Comparison of ENCODE assay signal across 19 cellular contexts in genomic region chr15:74458473-74458872, GRCh38. TPM values are rescaled to one million over a fixed set of nuclear protein-coding genes. Genes with fewer than 3 reads are reported as not detected.
DNase-seq lines count a peak whose midpoint lies in the region; ATAC-seq and TF ChIP-seq lines count a peak whose summit lies in the region.
"Had no signal": no experiment of that assay in that cellular context is flagged by ENCODE, and none has a peak within 500 bp of the region (broad histone marks: within the 10 kb centered on the region; RNA-seq: fewer than 3 reads in every experiment).

No MANE protein-coding gene starts in this region.

- H3K27me3 ChIP-seq in endodermal cell (ENCODE audit: control insufficient read depth, insufficient read depth, low read length, poor library complexity, severe bottlenecking): no peaks in the 10 kb centered on the region

- H3K9me3 ChIP-seq in endodermal cell (ENCODE audit: control insufficient read depth, low read length): peaks cover 4% of the 10 kb centered on the region

- TF ChIP-seq CTCF in activated B cell treated with CpG ODN at 0.5 μM for 24 hours (IDR thresholded peaks at IDR 0.05): no peak
- no peak for TF ChIP-seq CTCF in type B pancreatic cell (conservative IDR thresholded peaks at IDR 0.05)
- TF ChIP-seq CTCF in endodermal cell (conservative IDR thresholded peaks at IDR 0.05): no peak

- H3K4me1 ChIP-seq in endodermal cell (ENCODE audit: control insufficient read depth, insufficient read depth, low read length): peaks cover 6% of the 10 kb centered on the region

- H3K4me3 Mint-ChIP-seq in activated CD4-positive, alpha-beta T cell treated with anti-CD3 and anti-CD28 coated beads for 36 hours: no peak overlapping the region
- H3K4me3 Mint-ChIP-seq in activated B cell treated with CpG ODN at 0.5 μM for 24 hours (no peak overlapping the region), type B pancreatic cell (peak overlapping the region; percentile 53), endodermal cell (no peak overlapping the region)

- no peak overlapping the region for H3K9ac ChIP-seq in endodermal cell (ENCODE audit: extremely low read depth, low read length, poor library complexity, severe bottlenecking)

- POLR2A ChIA-PET in activated CD4-positive, alpha-beta T cell treated with anti-CD3 and anti-CD28 coated beads for 36 hours (lab: Charles Lee): interaction anchor here (0.6 kb wide), 1 partner anchor 121 kb away, joined by 3 read pairs; no protein-coding TSS in a partner anchor
- POLR2A ChIA-PET in activated B cell treated with CpG ODN at 0.5 μM for 24 hours (lab: Charles Lee): interaction anchor here (0.6 to 1.2 kb wide), 3 partner anchors 24 to 452 kb away, joined by 3 to 8 read pairs (median 5); no protein-coding TSS in a partner anchor

- CTCF ChIA-PET in activated CD4-positive, alpha-beta T cell treated with anti-CD3 and anti-CD28 coated beads for 36 hours (lab: Charles Lee): interaction anchor here (0.8 to 2.7 kb wide), 4 partner anchors 19 to 96 kb away, joined by 3 to 6 read pairs (median 3); no protein-coding TSS in a partner anchor
- CTCF ChIA-PET in activated B cell treated with CpG ODN at 0.5 μM for 24 hours (lab: Charles Lee): no interaction called here

- H3K36me3 Mint-ChIP-seq in activated CD4-positive, alpha-beta T cell treated with anti-CD3 and anti-CD28 coated beads for 36 hours (ENCODE audit: low read depth): peaks cover 30% of the 10 kb centered on the region
- peaks cover 50% of the 10 kb centered on the region for H3K36me3 Mint-ChIP-seq in activated B cell treated with CpG ODN at 0.5 μM for 24 hours (ENCODE audit: low read depth)
- H3K36me3 Mint-ChIP-seq in type B pancreatic cell: peaks cover 16% of the 10 kb centered on the region
- H3K36me3 Mint-ChIP-seq in endodermal cell (ENCODE audit: low read depth): peaks cover 30% of the 10 kb centered on the region

- peak overlapping the region; percentile 40 for H3K27ac Mint-ChIP-seq in activated CD4-positive, alpha-beta T cell treated with anti-CD3 and anti-CD28 coated beads for 36 hours
- H3K27ac Mint-ChIP-seq in activated B cell treated with CpG ODN at 0.5 μM for 24 hours: peak overlapping the region; percentile 53
- H3K27ac Mint-ChIP-seq in type B pancreatic cell: peak overlapping the region; percentile 46
- H3K27ac Mint-ChIP-seq in endodermal cell: no peak overlapping the region

- no peaks in the 10 kb centered on the region for H3K27me3 Mint-ChIP-seq in activated CD4-positive, alpha-beta T cell treated with anti-CD3 and anti-CD28 coated beads for 36 hours
- H3K27me3 Mint-ChIP-seq in activated B cell treated with CpG ODN at 0.5 μM for 24 hours: no peaks in the 10 kb centered on the region
- no peaks in the 10 kb centered on the region for H3K27me3 Mint-ChIP-seq in type B pancreatic cell
- H3K27me3 Mint-ChIP-seq in endodermal cell (ENCODE audit: insufficient read depth): no peaks in the 10 kb centered on the region

- no peak overlapping the region for H3K4me3 ChIP-seq in endodermal cell (ENCODE audit: low read length)

- peaks cover 45% of the 10 kb centered on the region for H3K4me1 Mint-ChIP-seq in activated CD4-positive, alpha-beta T cell treated with anti-CD3 and anti-CD28 coated beads for 36 hours
- peaks cover 32% of the 10 kb centered on the region for H3K4me1 Mint-ChIP-seq in activated B cell treated with CpG ODN at 0.5 μM for 24 hours
- H3K4me1 Mint-ChIP-seq in type B pancreatic cell (ENCODE audit: unreplicated experiment): peaks cover 21% of the 10 kb centered on the region
- H3K4me1 Mint-ChIP-seq in endodermal cell: peaks cover 26% of the 10 kb centered on the region

- no peak overlapping the region for H3K27ac ChIP-seq in endodermal cell (ENCODE audit: low read depth, low read length)
- H3K27ac ChIP-seq: C4-2B had no signal

- ATAC-seq in activated CD4-positive, alpha-beta T cell treated with anti-CD3 and anti-CD28 coated beads for 36 hours: no peak
- ATAC-seq in activated B cell treated with CpG ODN at 0.5 μM for 24 hours (ENCODE audit: low read depth): no peak
- ATAC-seq: PC-3 had no signal

- 89 to 94% methylated on average over 3 of the region's 3 CpGs for whole genome bisulfite sequencing in endodermal cell (ENCODE audit: insufficient coverage in 1 of 2, insufficient read length in 1 of 2), 2 experiments

- DNase-seq in activated CD4-positive, alpha-beta T cell treated with anti-CD3 and anti-CD28 coated beads for 36 hours: no peak
- DNase-seq in activated CD4-positive, alpha-beta T cell treated with anti-CD3 and anti-CD28 coated beads for 4 hours: no peak
- DNase-seq in activated B cell treated with CpG ODN at 0.5 μM for 24 hours: no peak
- DNase-seq in islet precursor cell: peak; percentile 9
- no peak for DNase-seq in type B pancreatic cell (ENCODE audit: extremely low spot score, unreplicated experiment)
- no peak for DNase-seq in NCI-H1930 (lab: John Stamatoyannopoulos, UW)
- no peak for DNase-seq in endodermal cell
- DNase-seq in iPS-NIHi11 (ENCODE audit: low spot score): no peak
- DNase-seq: 8988T; COR-L47; DMS53; H7; NCI-H1417 treated with DMSO at 0.1 percent for 48 hours; NCI-H2029 treated with DMSO at 0.1 percent for 48 hours; NCI-H524 treated with DMSO at 0.1 percent for 48 hours; NK-92 treated with Interleukin-12 subunit alpha and Interleukin-12 subunit beta, amount 100 ng/mL, for 24 hours; PC-3 had no signal

- intact Hi-C loops in activated CD4-positive, alpha-beta T cell treated with anti-CD3 and anti-CD28 coated beads for 36 hours (cut with DNase I, micrococcal nuclease): no loop called here
- intact Hi-C loops in activated B cell treated with CpG ODN at 0.5 μM for 24 hours (cut with micrococcal nuclease): no loop called here

- peaks cover 19% of the 10 kb centered on the region for H3K36me3 ChIP-seq in endodermal cell (ENCODE audit: control insufficient read depth, insufficient read depth, low read length)

- H3K9me3 Mint-ChIP-seq in activated CD4-positive, alpha-beta T cell treated with anti-CD3 and anti-CD28 coated beads for 36 hours (ENCODE audit: low read depth): no peaks in the 10 kb centered on the region
- H3K9me3 Mint-ChIP-seq in activated B cell treated with CpG ODN at 0.5 μM for 24 hours: no peaks in the 10 kb centered on the region
- H3K9me3 Mint-ChIP-seq in type B pancreatic cell: peaks cover 3% of the 10 kb centered on the region
- peaks cover 3% of the 10 kb centered on the region for H3K9me3 Mint-ChIP-seq in endodermal cell
- H3K9me3 Mint-ChIP-seq: IgD-negative memory B cell had no signal

RNA-seq across cellular contexts. Expression of gene UBL7, which starts 2.5 kb away (rescaled TPM):
- total RNA-seq in activated CD4-positive, alpha-beta T cell treated with anti-CD3 and anti-CD28 coated beads for 36 hours: 10 to 100 TPM; 47.5 to 48.6 TPM
- total RNA-seq in activated B cell treated with CpG ODN at 0.5 μM for 24 hours (40.6 and 48.8 TPM in 2 replicates), type B pancreatic cell (ENCODE audit: low replicate concordance) (42.0 and 57.0 TPM in 2 replicates), endodermal cell (10 to 100 TPM; 38.5 to 52.6 TPM)
- polyA plus RNA-seq in endodermal cell (2013, experiment 1 of 2): 62.0 TPM
- polyA plus RNA-seq in endodermal cell (2013, experiment 2 of 2): 50.5 TPM

RNA-seq across cellular contexts. Expression of gene SEMA7A, which starts 24.7 kb away (rescaled TPM):
- 10 to 100 TPM; 57.3 to 57.7 TPM for total RNA-seq in activated CD4-positive, alpha-beta T cell treated with anti-CD3 and anti-CD28 coated beads for 36 hours
- total RNA-seq in activated B cell treated with CpG ODN at 0.5 μM for 24 hours: 159 and 178 TPM in 2 replicates
- total RNA-seq in type B pancreatic cell (ENCODE audit: low replicate concordance): 6.3 and 11.2 TPM in 2 replicates
- total RNA-seq in endodermal cell: 1 to 10 TPM; 8.1 to 8.2 TPM
- polyA plus RNA-seq in endodermal cell (2013, experiment 1 of 2): 21.8 TPM
- 21.5 TPM for polyA plus RNA-seq in endodermal cell (2013, experiment 2 of 2)
